8 cellular contexts compared by ENCODE assay signal in the genomic region with DNA sequence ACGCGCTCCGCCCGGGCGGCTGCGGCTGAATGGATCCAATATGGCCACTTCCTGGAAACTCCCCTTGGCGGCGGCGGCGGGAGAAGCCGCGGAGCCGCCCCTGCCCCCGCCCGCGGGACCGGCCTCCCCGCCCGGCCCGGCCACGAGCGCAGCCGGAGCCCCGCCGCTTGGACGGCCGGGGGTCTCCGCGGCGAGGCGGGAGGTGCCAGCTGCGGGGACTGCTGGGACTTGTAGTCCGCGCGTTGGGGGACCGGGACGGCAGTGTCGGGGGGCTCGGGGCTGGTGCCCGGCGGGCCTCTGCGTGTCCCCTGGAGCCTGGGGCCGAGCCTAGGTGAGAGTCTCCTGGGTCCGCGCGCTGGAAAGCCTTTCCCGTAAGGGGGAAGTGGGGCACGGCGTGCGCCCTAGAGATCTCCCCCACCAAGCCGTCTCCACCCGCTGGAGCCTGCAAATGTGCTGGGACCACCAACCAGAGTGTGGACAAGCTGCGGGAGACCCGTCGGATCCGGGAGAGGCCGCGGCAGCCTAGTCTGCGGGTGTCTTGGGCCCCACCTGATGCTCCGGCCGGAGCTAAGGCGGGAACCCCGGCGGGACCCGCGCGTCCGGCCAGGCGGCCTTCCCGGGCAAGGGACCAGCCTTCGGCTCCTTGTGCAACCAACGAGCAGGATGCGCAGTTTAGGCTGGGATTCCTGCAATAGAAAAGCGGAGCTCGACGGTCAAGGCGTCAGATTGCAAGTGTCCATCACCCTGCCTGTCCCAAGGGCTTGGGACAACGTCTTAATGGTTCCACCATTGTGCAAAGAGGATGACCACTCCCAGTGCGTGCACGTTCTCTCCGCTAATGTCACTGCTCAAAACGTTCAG. TPM values are rescaled to one million over a fixed set of nuclear protein-coding genes. Genes with fewer than 3 reads are reported as not detected.
DNase-seq lines count a peak whose midpoint lies in the region; ATAC-seq and TF ChIP-seq lines count a peak whose summit lies in the region.

A gene with protein sequence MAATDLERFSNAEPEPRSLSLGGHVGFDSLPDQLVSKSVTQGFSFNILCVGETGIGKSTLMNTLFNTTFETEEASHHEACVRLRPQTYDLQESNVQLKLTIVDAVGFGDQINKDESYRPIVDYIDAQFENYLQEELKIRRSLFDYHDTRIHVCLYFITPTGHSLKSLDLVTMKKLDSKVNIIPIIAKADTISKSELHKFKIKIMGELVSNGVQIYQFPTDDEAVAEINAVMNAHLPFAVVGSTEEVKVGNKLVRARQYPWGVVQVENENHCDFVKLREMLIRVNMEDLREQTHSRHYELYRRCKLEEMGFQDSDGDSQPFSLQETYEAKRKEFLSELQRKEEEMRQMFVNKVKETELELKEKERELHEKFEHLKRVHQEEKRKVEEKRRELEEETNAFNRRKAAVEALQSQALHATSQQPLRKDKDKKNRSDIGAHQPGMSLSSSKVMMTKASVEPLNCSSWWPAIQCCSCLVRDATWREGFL (minus strand): TSS at position 31 of the 861 bp plus-strand sequence. CDS start 102 bp downstream, outside the sequence.

- peaks cover 49% of the 10 kb centered on the region for H3K27me3 Mint-ChIP-seq in CD4-positive, CD25-positive, alpha-beta regulatory T cell

- peak within 1 kb of the TSS in 2 of 3 donors; percentile 5 to 42 for H3K27ac Mint-ChIP-seq in CD4-positive, CD25-positive, alpha-beta regulatory T cell

- H3K36me3 Mint-ChIP-seq in CD4-positive, CD25-positive, alpha-beta regulatory T cell, result no peaks in the 10 kb centered on the region

- H3K4me1 Mint-ChIP-seq in CD4-positive, CD25-positive, alpha-beta regulatory T cell, result peaks cover 12 to 29% (median 19%) of the 10 kb centered on the region in 4 donors

- H3K27ac ChIP-seq in CD4-positive, CD25-positive, alpha-beta regulatory T cell (ENCODE audit: insufficient read depth, low read length, poor library complexity, severe bottlenecking), result no peak within 1 kb of the TSS
- H3K27ac ChIP-seq in WERI-Rb-1 (peak within 1 kb of the TSS; percentile 59), cingulate gyrus (ENCODE audit: low read depth, low read length) (peak within 1 kb of the TSS; percentile 96), layer of hippocampus (ENCODE audit: low read depth, low read length) (peak within 1 kb of the TSS; percentile 97)

- no peaks in the 10 kb centered on the region for H3K9me3 ChIP-seq in CD4-positive, CD25-positive, alpha-beta regulatory T cell (ENCODE audit: control insufficient read depth in 2 of 2, low read length in 2 of 2)
- H3K9me3 ChIP-seq in WERI-Rb-1 (ENCODE audit: severe bottlenecking), result no peaks in the 10 kb centered on the region

- ATAC-seq in CD4-positive, CD25-positive, alpha-beta regulatory T cell (ENCODE audit: low read depth in 2 of 2), result peak; percentile 9 to 53
- peak; percentile 51 for ATAC-seq in GM19351 (IDR thresholded peaks at IDR 0.05; ENCODE audit: unreplicated experiment)

- peaks cover 0 to 5% (median 0%) of the 10 kb centered on the region in 7 donors for H3K9me3 Mint-ChIP-seq in CD4-positive, CD25-positive, alpha-beta regulatory T cell

- H3K36me3 ChIP-seq in CD4-positive, CD25-positive, alpha-beta regulatory T cell (ENCODE audit: control insufficient read depth, insufficient read depth, low read length), result no peaks in the 10 kb centered on the region
- no peaks in the 10 kb centered on the region for H3K36me3 ChIP-seq in WERI-Rb-1

- no peak for TF ChIP-seq CTCF in WERI-Rb-1 (IDR thresholded peaks at IDR 0.05; ENCODE audit: low read depth, low read length)

- peak within 1 kb of the TSS; percentile 56 for H3K4me3 ChIP-seq in CD4-positive, CD25-positive, alpha-beta regulatory T cell (ENCODE audit: low read depth, low read length)
- H3K4me3 ChIP-seq in WERI-Rb-1 (ENCODE audit: low read depth, low read length), result peak within 1 kb of the TSS; percentile 76

- peaks cover 18% of the 10 kb centered on the region for H3K4me1 ChIP-seq in CD4-positive, CD25-positive, alpha-beta regulatory T cell (ENCODE audit: control insufficient read depth, insufficient read depth, low read length, poor library complexity, severe bottlenecking)

- DNase-seq in CD4-positive, CD25-positive, alpha-beta regulatory T cell, result peak; percentile 16 to 28 (median 24)
- no peak for DNase-seq in HT1080 (ENCODE audit: low read depth)
- peak; percentile 53 for DNase-seq in WERI-Rb-1
- peak; percentile 39 to 58 for DNase-seq in stimulated activated CD4-positive, alpha-beta T cell treated with anti-CD3 and anti-CD28 coated beads, Interleukin-2, amount 100 ng/mL, for 24 hours
- no peak for DNase-seq in NCI-H1436 treated with DMSO at 0.1 percent for 48 hours (lab: John Stamatoyannopoulos, UW)

- peaks cover 24% of the 10 kb centered on the region for H3K27me3 ChIP-seq in CD4-positive, CD25-positive, alpha-beta regulatory T cell (ENCODE audit: control insufficient read depth, insufficient read depth, low read length)
- H3K27me3 ChIP-seq in WERI-Rb-1 (ENCODE audit: insufficient read depth, low read depth, severe bottlenecking) (no peaks in the 10 kb centered on the region), layer of hippocampus (ENCODE audit: control insufficient read depth, insufficient read depth, low read length) (no peaks in the 10 kb centered on the region)

- peak within 1 kb of the TSS; percentile 81 to 97 (median 82) for H3K4me3 Mint-ChIP-seq in CD4-positive, CD25-positive, alpha-beta regulatory T cell

RNA-seq across cellular contexts. Expression of the gene that starts here (rescaled TPM):
- total RNA-seq in CD4-positive, CD25-positive, alpha-beta regulatory T cell, result 12.4 TPM
- polyA plus RNA-seq in CD4-positive, CD25-positive, alpha-beta regulatory T cell, result 1 to 10 TPM in 2 of 4 donors, under 1 TPM in 2; 0.46 to 1.5 (median 0.99) TPM
- total RNA-seq in HT1080 (2014; rRNA removed; shearing (Covaris generic)), result 41.6 and 50.9 TPM in 2 replicates
- 34.5 and 38.6 TPM in 2 replicates for polyA plus RNA-seq in HT1080 (2015; cell fraction: cytosol; rRNA removed)
- polyA plus RNA-seq in HT1080 (2015; cell fraction: nucleus; rRNA removed), result 80.1 and 85.6 TPM in 2 replicates

Comparison
In these comparisons a context has a peak if more than half of its experiments do, and no peak if none do; other contexts are left out.
1. DNase-seq: peak in CD4-positive, CD25-positive, alpha-beta regulatory T cell (3 of 3), WERI-Rb-1 (single experiment) and stimulated activated CD4-positive, alpha-beta T cell treated with anti-CD3 and anti-CD28 coated beads, Interleukin-2, amount 100 ng/mL, for 24 hours (2 of 2); none in HT1080 (single experiment) and NCI-H1436 treated with DMSO at 0.1 percent for 48 hours (single experiment).